ENCODE assay signal across 18 cellular contexts in genomic region chr2:220748875-220749479, GRCh38.
"Had no signal": no experiment of that assay in that cellular context is flagged by ENCODE, and none has a peak within 500 bp of the region (broad histone marks: within the 10 kb centered on the region; RNA-seq: fewer than 3 reads in every experiment).

No MANE protein-coding gene starts in this region.

- H3K4me1 Mint-ChIP-seq: activated CD4-positive, alpha-beta T cell treated with anti-CD3 and anti-CD28 coated beads for 36 hours; activated naive CD8-positive, alpha-beta T cell treated with anti-CD3 and anti-CD28 coated beads for 36 hours; activated T-helper 17 cell treated with anti-CD3 and anti-CD28 coated beads, Interleukin-2, amount 50 U/mL, for 72 hours; memory B cell; nephron had no signal

- H3K27me3 ChIP-seq: spleen, thyroid gland had no signal

- H3K27ac Mint-ChIP-seq: activated CD4-positive, alpha-beta T cell treated with anti-CD3 and anti-CD28 coated beads for 36 hours; activated naive CD8-positive, alpha-beta T cell treated with anti-CD3 and anti-CD28 coated beads for 36 hours; activated T-helper 17 cell treated with anti-CD3 and anti-CD28 coated beads, Interleukin-2, amount 50 U/mL, for 72 hours; memory B cell; nephron; T-helper 1 cell treated with Interleukin-12 subunit alpha and Interleukin-12 subunit beta and Interleukin-4 antibody, amounts not matched to agents 30 μg/mL and 1 μg/mL, for 36 hours had no signal

- FAIRE-seq: urothelium cell line had no signal

- H3K9me3 Mint-ChIP-seq: T-helper 1 cell treated with Interleukin-12 subunit alpha and Interleukin-12 subunit beta and Interleukin-4 antibody, amounts not matched to agents 30 μg/mL and 1 μg/mL, for 36 hours had no signal

- ATAC-seq: activated CD4-positive, alpha-beta T cell treated with anti-CD3 and anti-CD28 coated beads for 36 hours; activated T-helper 17 cell treated with anti-CD3 and anti-CD28 coated beads, Interleukin-2, amount 50 U/mL, for 72 hours had no signal

- H3K4me3 ChIP-seq: spleen, thyroid gland had no signal

- H3K36me3 Mint-ChIP-seq: activated naive CD8-positive, alpha-beta T cell treated with anti-CD3 and anti-CD28 coated beads for 36 hours had no signal

- H3K27ac ChIP-seq: epithelial cell of prostate, spleen, thyroid gland, WERI-Rb-1 had no signal

- H3K36me3 ChIP-seq: spleen, thyroid gland, WERI-Rb-1 had no signal

- H3K4me1 ChIP-seq: spleen had no signal

- H3K4me3 Mint-ChIP-seq: activated CD4-positive, alpha-beta T cell treated with anti-CD3 and anti-CD28 coated beads for 36 hours; activated naive CD8-positive, alpha-beta T cell treated with anti-CD3 and anti-CD28 coated beads for 36 hours; activated T-helper 17 cell treated with anti-CD3 and anti-CD28 coated beads, Interleukin-2, amount 50 U/mL, for 72 hours; memory B cell; nephron; T-helper 1 cell treated with Interleukin-12 subunit alpha and Interleukin-12 subunit beta and Interleukin-4 antibody, amounts not matched to agents 30 μg/mL and 1 μg/mL, for 36 hours had no signal

- DNase-seq: activated CD4-positive, alpha-beta T cell treated with anti-CD3 and anti-CD28 coated beads for 36 hours; activated CD4-positive, alpha-beta T cell treated with anti-CD3 and anti-CD28 coated beads, Interleukin-2, amount 50 U/mL, for 48 hours; activated naive CD4-positive, alpha-beta T cell; activated naive CD8-positive, alpha-beta T cell treated with anti-CD3 and anti-CD28 coated beads for 36 hours; activated T-cell treated with anti-CD3 and anti-CD28 coated beads for 4 hours; amniotic stem cell; foreskin melanocyte; retina; spleen; stimulated activated naive CD4-positive, alpha-beta T cell treated with Interleukin-2 at 50 U/mL for 16 hours; thyroid gland; WERI-Rb-1 had no signal

- H3K9me3 ChIP-seq: thyroid gland had no signal
